ENCODE assay signal across 12 cellular contexts in genomic region chr5:143426437-143426991, GRCh38. TPM values are rescaled to one million over a fixed set of nuclear protein-coding genes. Genes with fewer than 3 reads are reported as not detected.
A peak's percentile ranks its signal among the peaks of the same experiment; 100 is the strongest.
DNase-seq lines count a peak whose midpoint lies in the region; ATAC-seq and TF ChIP-seq lines count a peak whose summit lies in the region.
"Had no signal": no experiment of that assay in that cellular context is flagged by ENCODE, and none has a peak within 500 bp of the region (broad histone marks: within the 10 kb centered on the region; RNA-seq: fewer than 3 reads in every experiment).

No MANE protein-coding gene starts in this region.

- ATAC-seq in natural killer cell treated with Interleukin-12 subunit alpha and Interleukin-12 subunit beta and Interleukin-15 and Interleukin-18, amount 100 ng/mL, for 72 hours: peak in 1 of 2 donors; percentile 60
- ATAC-seq in natural killer cell (no peak), HG02623 (IDR thresholded peaks at IDR 0.05; ENCODE audit: unreplicated experiment) (peak; percentile 58), HG03469 (IDR thresholded peaks at IDR 0.05; ENCODE audit: unreplicated experiment) (peak; percentile 50)

- H3K36me3 Mint-ChIP-seq in natural killer cell treated with Interleukin-12 subunit alpha and Interleukin-12 subunit beta and Interleukin-15 and Interleukin-18, amount 100 ng/mL, for 72 hours: no peaks in the 10 kb centered on the region
- no peaks in the 10 kb centered on the region for H3K36me3 Mint-ChIP-seq in natural killer cell
- no peaks in the 10 kb centered on the region for H3K36me3 Mint-ChIP-seq in activated CD4-positive, alpha-beta T cell treated with anti-CD3 and anti-CD28 coated beads, Interleukin-2, amount 10 ng/mL, durations not matched to agents 24 days and 14 days (ENCODE audit: low read depth)

- H3K27me3 ChIP-seq in osteoblast (ENCODE audit: insufficient read depth, low read length): no peaks in the 10 kb centered on the region
- H3K27me3 ChIP-seq: esophagus squamous epithelium had no signal

- DNase-seq in natural killer cell treated with Interleukin-12 subunit alpha and Interleukin-12 subunit beta and Interleukin-15 and Interleukin-18, amount 100 ng/mL, for 72 hours (ENCODE audit: low spot score): no peak
- DNase-seq in natural killer cell (no peak), SIG-M5 (lab: John Stamatoyannopoulos, UW) (no peak), osteoblast (ENCODE audit: insufficient read length, low spot score, missing footprints) (no peak), SHP77 treated with DMSO at 0.1 percent for 48 hours (lab: John Stamatoyannopoulos, UW) (no peak)
- no peak for DNase-seq in activated CD4-positive, alpha-beta T cell treated with anti-CD3 and anti-CD28 coated beads, Interleukin-2, amount 10 ng/mL, durations not matched to agents 24 days and 14 days
- DNase-seq: activated CD8-positive, alpha-beta memory T cell treated with anti-CD3 and anti-CD28 coated beads, Interleukin-2, amount 50 U/mL, for 48 hours; esophagus squamous epithelium; NCI-H2029 had no signal

- no peaks in the 10 kb centered on the region for H4K20me1 ChIP-seq in osteoblast (ENCODE audit: insufficient read depth, low read length)

- intact Hi-C loops in natural killer cell (cut with micrococcal nuclease): no loop called here
- intact Hi-C loops in activated CD4-positive, alpha-beta T cell treated with anti-CD3 and anti-CD28 coated beads, Interleukin-2, amount 10 ng/mL, durations not matched to agents 24 days and 14 days (cut with micrococcal nuclease): no loop called here

- no peaks in the 10 kb centered on the region for H3K9me3 ChIP-seq in osteoblast (ENCODE audit: low read depth, low read length)
- H3K9me3 ChIP-seq: esophagus squamous epithelium had no signal

- H3K27me3 Mint-ChIP-seq in natural killer cell treated with Interleukin-12 subunit alpha and Interleukin-12 subunit beta and Interleukin-15 and Interleukin-18, amount 100 ng/mL, for 72 hours: no peaks in the 10 kb centered on the region
- H3K27me3 Mint-ChIP-seq in natural killer cell (ENCODE audit: low read depth in 2 of 2): peaks cover 3 to 9% of the 10 kb centered on the region in 2 donors
- no peaks in the 10 kb centered on the region for H3K27me3 Mint-ChIP-seq in activated CD4-positive, alpha-beta T cell treated with anti-CD3 and anti-CD28 coated beads, Interleukin-2, amount 10 ng/mL, durations not matched to agents 24 days and 14 days

- peaks cover 12 to 15% of the 10 kb centered on the region in 2 donors for H3K4me1 Mint-ChIP-seq in natural killer cell treated with Interleukin-12 subunit alpha and Interleukin-12 subunit beta and Interleukin-15 and Interleukin-18, amount 100 ng/mL, for 72 hours (ENCODE audit: low read depth in 2 of 2)
- H3K4me1 Mint-ChIP-seq in natural killer cell: no peaks in the 10 kb centered on the region
- peaks cover 13% of the 10 kb centered on the region for H3K4me1 Mint-ChIP-seq in activated CD4-positive, alpha-beta T cell treated with anti-CD3 and anti-CD28 coated beads, Interleukin-2, amount 10 ng/mL, durations not matched to agents 24 days and 14 days

- H3K27ac Mint-ChIP-seq in natural killer cell treated with Interleukin-12 subunit alpha and Interleukin-12 subunit beta and Interleukin-15 and Interleukin-18, amount 100 ng/mL, for 72 hours: no peak overlapping the region
- H3K27ac Mint-ChIP-seq in natural killer cell: no peak overlapping the region
- H3K27ac Mint-ChIP-seq in activated CD4-positive, alpha-beta T cell treated with anti-CD3 and anti-CD28 coated beads, Interleukin-2, amount 10 ng/mL, durations not matched to agents 24 days and 14 days: no peak overlapping the region
- H3K27ac Mint-ChIP-seq: T-helper 1 cell treated with Interleukin-12 subunit alpha and Interleukin-12 subunit beta and Interleukin-4 antibody, amounts not matched to agents 30 μg/mL and 1 μg/mL, for 36 hours had no signal

- H2AFZ ChIP-seq in osteoblast (ENCODE audit: low read length): no peak overlapping the region

- no peaks in the 10 kb centered on the region for H3K79me2 ChIP-seq in osteoblast (ENCODE audit: insufficient read depth, low read length)

- no peaks in the 10 kb centered on the region for H3K4me1 ChIP-seq in osteoblast (ENCODE audit: insufficient read depth, low read length)
- H3K4me1 ChIP-seq: esophagus squamous epithelium had no signal

- peak overlapping the region; percentile 52 for H3K4me3 Mint-ChIP-seq in natural killer cell treated with Interleukin-12 subunit alpha and Interleukin-12 subunit beta and Interleukin-15 and Interleukin-18, amount 100 ng/mL, for 72 hours
- H3K4me3 Mint-ChIP-seq in natural killer cell: no peak overlapping the region
- no peak overlapping the region for H3K4me3 Mint-ChIP-seq in activated CD4-positive, alpha-beta T cell treated with anti-CD3 and anti-CD28 coated beads, Interleukin-2, amount 10 ng/mL, durations not matched to agents 24 days and 14 days
- H3K4me3 Mint-ChIP-seq: T-helper 1 cell treated with Interleukin-12 subunit alpha and Interleukin-12 subunit beta and Interleukin-4 antibody, amounts not matched to agents 30 μg/mL and 1 μg/mL, for 36 hours had no signal

- no peaks in the 10 kb centered on the region for H3K36me3 ChIP-seq in osteoblast (ENCODE audit: insufficient read depth, low read length)
- H3K36me3 ChIP-seq: esophagus squamous epithelium had no signal

- H3K9me3 Mint-ChIP-seq in natural killer cell treated with Interleukin-12 subunit alpha and Interleukin-12 subunit beta and Interleukin-15 and Interleukin-18, amount 100 ng/mL, for 72 hours: no peaks in the 10 kb centered on the region
- H3K9me3 Mint-ChIP-seq in natural killer cell: no peaks in the 10 kb centered on the region
- peaks cover 21% of the 10 kb centered on the region for H3K9me3 Mint-ChIP-seq in activated CD4-positive, alpha-beta T cell treated with anti-CD3 and anti-CD28 coated beads, Interleukin-2, amount 10 ng/mL, durations not matched to agents 24 days and 14 days
- H3K9me3 Mint-ChIP-seq: T-helper 1 cell treated with Interleukin-12 subunit alpha and Interleukin-12 subunit beta and Interleukin-4 antibody, amounts not matched to agents 30 μg/mL and 1 μg/mL, for 36 hours had no signal

- H3K4me2 ChIP-seq in osteoblast (ENCODE audit: insufficient read depth, low read length): no peak overlapping the region

- TF ChIP-seq CTCF in natural killer cell (IDR thresholded peaks at IDR 0.05) (no peak), osteoblast (IDR thresholded peaks at IDR 0.05; ENCODE audit: extremely low read depth, low read depth, low read length) (no peak)

- no peak overlapping the region for H3K4me3 ChIP-seq in osteoblast (ENCODE audit: insufficient read depth, low read length)
- H3K4me3 ChIP-seq: esophagus squamous epithelium had no signal

- no peak overlapping the region for H3K27ac ChIP-seq in osteoblast (ENCODE audit: low read depth, low read length)
- H3K27ac ChIP-seq: esophagus squamous epithelium had no signal

RNA-seq across cellular contexts. Expression of gene NR3C1, which starts 23.0 kb away (rescaled TPM):
- total RNA-seq in natural killer cell treated with Interleukin-12 subunit alpha and Interleukin-12 subunit beta and Interleukin-15 and Interleukin-18, amount 100 ng/mL, for 72 hours: 100 to 1,000 TPM; 166 to 182 TPM
- total RNA-seq in natural killer cell (100 to 1,000 TPM; 147 to 168 (median 165) TPM), osteoblast (113 and 119 TPM in 2 replicates)
- total RNA-seq in activated CD4-positive, alpha-beta T cell treated with anti-CD3 and anti-CD28 coated beads, Interleukin-2, amount 10 ng/mL, durations not matched to agents 24 days and 14 days: 62.2 and 64.7 TPM in 2 replicates

Comparison
In these comparisons a context has a peak if more than half of its experiments do, and no peak if none do; other contexts are left out.
1. ATAC-seq: peak in HG02623 (single experiment) and HG03469 (single experiment); none in natural killer cell (0 of 3).